ENCODE assay signal across 5 cellular contexts in genomic region chr19:48070177-48070769, GRCh38. TPM values are rescaled to one million over a fixed set of nuclear protein-coding genes. Genes with fewer than 3 reads are reported as not detected.
"Had no signal": no experiment of that assay in that cellular context is flagged by ENCODE, and none has a peak within 500 bp of the region (broad histone marks: within the 10 kb centered on the region; RNA-seq: fewer than 3 reads in every experiment).

No MANE protein-coding gene starts in this region.

RNA-seq across cellular contexts. Expression of gene CABP5, which starts 26.4 kb away (rescaled TPM):
- total RNA-seq: HepG2, HT-29, HT1080, IMR-90 had no signal
- polyA plus RNA-seq: HepG2, IgD-negative memory B cell, IMR-90 had no signal

RNA-seq across cellular contexts. Expression of gene PLA2G4C, which starts 40.3 kb away (rescaled TPM):
- total RNA-seq: HT-29 had no signal
